Comparison of ENCODE assay signal across 11 cellular contexts in the genomic region with DNA sequence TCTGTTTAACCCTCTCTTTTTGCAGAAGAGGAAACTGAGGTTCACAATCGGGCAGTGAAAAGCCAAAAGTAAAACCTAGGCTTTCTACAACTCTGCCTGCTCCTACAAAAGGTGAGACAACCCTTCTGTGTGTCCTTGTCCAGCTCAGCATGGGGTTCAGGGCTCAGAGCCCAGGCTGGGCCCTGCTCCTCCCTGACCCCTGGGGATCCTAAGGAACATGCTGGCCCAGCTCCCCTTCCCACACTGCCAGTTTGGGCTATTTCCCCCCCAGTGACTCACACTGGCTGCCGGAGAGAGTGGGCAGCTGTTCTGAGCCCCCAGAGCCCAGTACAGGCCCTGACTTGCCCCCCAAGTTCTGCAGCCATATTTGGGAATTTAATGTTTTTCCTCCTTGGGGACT. TPM values are rescaled to one million over a fixed set of nuclear protein-coding genes. Genes with fewer than 3 reads are reported as not detected.
DNase-seq lines count a peak whose midpoint lies in the region; ATAC-seq and TF ChIP-seq lines count a peak whose summit lies in the region.
"Had no signal": no experiment of that assay in that cellular context is flagged by ENCODE, and none has a peak within 500 bp of the region (broad histone marks: within the 10 kb centered on the region; RNA-seq: fewer than 3 reads in every experiment).

No MANE protein-coding gene starts in this region.

- H3K79me2 ChIP-seq in Karpas-422 (ENCODE audit: low read length) = no peaks in the 10 kb centered on the region

- H2AK5ac ChIP-seq in mesenchymal stem cell (ENCODE audit: low read length, severe bottlenecking) = peak overlapping the region; percentile 56

- H2AFZ ChIP-seq in mesenchymal stem cell (ENCODE audit: low read depth, low read length) (no peak overlapping the region), Karpas-422 (ENCODE audit: low read length) (no peak overlapping the region)

- H3K36me3 ChIP-seq in mesenchymal stem cell (ENCODE audit: control insufficient read depth in 1 of 2, insufficient read depth in 2 of 2, low read depth in 1 of 2, low read length in 2 of 2) (peaks cover 7 to 28% of the 10 kb centered on the region in 2 experiments), testis (ENCODE audit: low read depth, missing control alignments) (no peaks in the 10 kb centered on the region), Karpas-422 (ENCODE audit: insufficient read depth, low read length) (no peaks in the 10 kb centered on the region)
- H3K36me3 ChIP-seq: pancreas had no signal

- H3K4me1 Mint-ChIP-seq in T-helper 2 cell treated with Interferon-gamma antibody and Interleukin-4, amounts not matched to agents 5 μg/mL and 100 μg/mL, for 36 hours (ENCODE audit: low read depth) = peaks cover 26% of the 10 kb centered on the region
- H3K4me1 Mint-ChIP-seq in central memory CD8-positive, alpha-beta T cell = peaks cover 42% of the 10 kb centered on the region

- H3K27ac ChIP-seq in mesenchymal stem cell (ENCODE audit: low read length, poor library complexity, severe bottlenecking) (no peak overlapping the region), testis (peak overlapping the region; percentile 96 to 98), Karpas-422 (ENCODE audit: low read length) (no peak overlapping the region)
- H3K27ac ChIP-seq: pancreas had no signal

- WGBS in mesenchymal stem cell = 68% methylated on average over 2 of the region's 2 CpGs
- 33 to 36% methylated on average over 2 of the region's 2 CpGs for WGBS in testis, 2 donors

- no peaks in the 10 kb centered on the region for H3K9me2 ChIP-seq in Karpas-422 (replicated peaks; ENCODE audit: insufficient read depth, low read length)

- no peak for TF ChIP-seq POLR2A in testis (IDR thresholded peaks at IDR 0.05)

- H3K79me1 ChIP-seq in mesenchymal stem cell (replicated peaks; ENCODE audit: low read length, poor library complexity, severe bottlenecking) = peaks cover 11% of the 10 kb centered on the region

- intact Hi-C loops in testis (cut with DNase I; ENCODE audit: low total_unique reads) = no loop called here

- H3K4me1 ChIP-seq in mesenchymal stem cell (ENCODE audit: control insufficient read depth, insufficient read depth, low read depth, low read length) (peaks cover 27% of the 10 kb centered on the region), testis (peaks cover 65% of the 10 kb centered on the region), Karpas-422 (ENCODE audit: low read length) (peaks cover 12% of the 10 kb centered on the region)

- H3K36me3 Mint-ChIP-seq in T-helper 2 cell treated with Interferon-gamma antibody and Interleukin-4, amounts not matched to agents 5 μg/mL and 100 μg/mL, for 36 hours (ENCODE audit: low read depth) = no peaks in the 10 kb centered on the region
- peaks cover 2% of the 10 kb centered on the region for H3K36me3 Mint-ChIP-seq in central memory CD8-positive, alpha-beta T cell (ENCODE audit: insufficient read depth)

- peak overlapping the region; percentile 99 for H4K91ac ChIP-seq in mesenchymal stem cell (ENCODE audit: low read length)

- peak overlapping the region in 1 of 2 experiments; percentile 98 for H3K23ac ChIP-seq in mesenchymal stem cell (ENCODE audit: low read length in 2 of 2)

- peak overlapping the region in 1 of 2 experiments; percentile 89 for H3K4me3 ChIP-seq in mesenchymal stem cell (ENCODE audit: insufficient read depth in 1 of 2, low read depth in 1 of 2, low read length in 2 of 2)
- no peak overlapping the region for H3K4me3 ChIP-seq in testis
- no peak overlapping the region for H3K4me3 ChIP-seq in Karpas-422 (ENCODE audit: low read length)
- H3K4me3 ChIP-seq: pancreas had no signal

- peak overlapping the region; percentile 95 for H3K9ac ChIP-seq in mesenchymal stem cell (ENCODE audit: low read length)
- H3K9ac ChIP-seq in Karpas-422 (ENCODE audit: low read length) = no peak overlapping the region

- H3K4me3 Mint-ChIP-seq in T-helper 2 cell treated with Interferon-gamma antibody and Interleukin-4, amounts not matched to agents 5 μg/mL and 100 μg/mL, for 36 hours = peak overlapping the region; percentile 40
- H3K4me3 Mint-ChIP-seq in central memory CD8-positive, alpha-beta T cell = peak overlapping the region; percentile 70

- H3K4me2 ChIP-seq in mesenchymal stem cell (ENCODE audit: low read length, poor library complexity, severe bottlenecking) (no peak overlapping the region), Karpas-422 (ENCODE audit: low read depth, low read length, poor library complexity, severe bottlenecking) (no peak overlapping the region)

- peak overlapping the region; percentile 92 to 100 for H2BK12ac ChIP-seq in mesenchymal stem cell (ENCODE audit: low read length in 2 of 2)

- H3K14ac ChIP-seq in mesenchymal stem cell (ENCODE audit: low read length in 2 of 2) = peak overlapping the region in 1 of 2 experiments; percentile 97

- no peak overlapping the region for H2BK5ac ChIP-seq in mesenchymal stem cell (ENCODE audit: low read depth, low read length, poor library complexity, severe bottlenecking)

- peak overlapping the region; percentile 76 for H2BK120ac ChIP-seq in mesenchymal stem cell (ENCODE audit: low read depth, low read length)

- ATAC-seq in central memory CD8-positive, alpha-beta T cell (replicated peaks; ENCODE audit: extremely low read depth, poor library complexity, severe bottlenecking) = no peak
- ATAC-seq: pancreas had no signal

- peak overlapping the region; percentile 97 for H2BK15ac ChIP-seq in mesenchymal stem cell (ENCODE audit: low read depth, poor library complexity, severe bottlenecking)

- H4K8ac ChIP-seq in mesenchymal stem cell (ENCODE audit: low read length) = peak overlapping the region; percentile 81

- H3K27ac Mint-ChIP-seq in T-helper 2 cell treated with Interferon-gamma antibody and Interleukin-4, amounts not matched to agents 5 μg/mL and 100 μg/mL, for 36 hours = no peak overlapping the region
- H3K27ac Mint-ChIP-seq in central memory CD8-positive, alpha-beta T cell (ENCODE audit: low read depth) = peak overlapping the region; percentile 56

- peak overlapping the region; percentile 97 for H3K18ac ChIP-seq in mesenchymal stem cell (ENCODE audit: low read depth in 1 of 2, low read length in 2 of 2)

- DNase-seq in T-helper 2 cell treated with Interferon-gamma antibody and Interleukin-4, amounts not matched to agents 5 μg/mL and 100 μg/mL, for 36 hours (ENCODE audit: low spot score) = no peak
- DNase-seq in T-helper 2 cell (no peak), mesenchymal stem cell (no peak), testis (peak; percentile 68), middle frontal gyrus (ENCODE audit: extremely low spot score, low spot score) (no peak), NCI-H2029 treated with DMSO at 0.1 percent for 48 hours (lab: John Stamatoyannopoulos, UW) (no peak), Karpas-422 (no peak)
- no peak for DNase-seq in central memory CD8-positive, alpha-beta T cell (ENCODE audit: low spot score in 2 of 2)
- DNase-seq: activated CD4-positive, alpha-beta T cell treated with anti-CD3 and anti-CD28 coated beads for 48 hours; NCI-H1105 had no signal

- no peaks in the 10 kb centered on the region for H3K9me3 ChIP-seq in mesenchymal stem cell (ENCODE audit: control insufficient read depth, low read length)
- H3K9me3 ChIP-seq in testis = no peaks in the 10 kb centered on the region
- H3K9me3 ChIP-seq in Karpas-422 (ENCODE audit: low read length) = no peaks in the 10 kb centered on the region
- H3K9me3 ChIP-seq: pancreas had no signal

- no peaks in the 10 kb centered on the region for H3K27me3 ChIP-seq in mesenchymal stem cell (ENCODE audit: control insufficient read depth in 1 of 2, insufficient read depth in 1 of 2, low read length in 2 of 2)
- no peaks in the 10 kb centered on the region for H3K27me3 ChIP-seq in testis
- no peaks in the 10 kb centered on the region for H3K27me3 ChIP-seq in Karpas-422 (ENCODE audit: low read length)
- H3K27me3 ChIP-seq: pancreas had no signal

- H3K4ac ChIP-seq in mesenchymal stem cell (ENCODE audit: low read depth in 1 of 2, low read length in 2 of 2) = peak overlapping the region; percentile 89 to 100

- H3K9me3 Mint-ChIP-seq in T-helper 2 cell treated with Interferon-gamma antibody and Interleukin-4, amounts not matched to agents 5 μg/mL and 100 μg/mL, for 36 hours = no peaks in the 10 kb centered on the region
- H3K9me3 Mint-ChIP-seq in central memory CD8-positive, alpha-beta T cell = no peaks in the 10 kb centered on the region

- H3K27me3 Mint-ChIP-seq in T-helper 2 cell treated with Interferon-gamma antibody and Interleukin-4, amounts not matched to agents 5 μg/mL and 100 μg/mL, for 36 hours (ENCODE audit: low read depth) = peaks cover 5% of the 10 kb centered on the region
- no peaks in the 10 kb centered on the region for H3K27me3 Mint-ChIP-seq in central memory CD8-positive, alpha-beta T cell

- no peaks in the 10 kb centered on the region for H4K20me1 ChIP-seq in Karpas-422 (ENCODE audit: insufficient read depth, low read depth, low read length)

- no peak for TF ChIP-seq CTCF in testis (IDR thresholded peaks at IDR 0.05)

RNA-seq across cellular contexts. Expression of gene FAM229A, which starts 8.9 kb away (rescaled TPM):
- 3.5 TPM for polyA plus RNA-seq in mesenchymal stem cell (2013, experiment 1 of 2)
- polyA plus RNA-seq in mesenchymal stem cell (2013, experiment 2 of 2) = 2.7 TPM
- 100 to 1,000 TPM; 103 to 194 TPM for total RNA-seq in testis
- polyA plus RNA-seq in testis (ENCODE audit: insufficient read depth, low read depth, low replicate concordance) = 71.5 TPM
- total RNA-seq in Karpas-422 (2014; rRNA removed; shearing (Covaris generic); ENCODE audit: low replicate concordance) = 3.1 and 4.5 TPM in 2 replicates

RNA-seq across cellular contexts. Expression of gene TSSK3, which starts 8.9 kb away (rescaled TPM):
- 0.86 TPM for polyA plus RNA-seq in mesenchymal stem cell (2013, experiment 1 of 2)
- 0.52 TPM for polyA plus RNA-seq in mesenchymal stem cell (2013, experiment 2 of 2)
- 10 to 100 TPM; 25.7 to 72.9 TPM for total RNA-seq in testis
- polyA plus RNA-seq in testis (ENCODE audit: insufficient read depth, low read depth, low replicate concordance) = 55.6 TPM
- 1.4 and 1.5 TPM in 2 replicates for total RNA-seq in Karpas-422 (2014; rRNA removed; shearing (Covaris generic); ENCODE audit: low replicate concordance)

RNA-seq across cellular contexts. Expression of gene MARCKSL1, which starts 17.4 kb away (rescaled TPM):
- polyA plus RNA-seq in mesenchymal stem cell (2013, experiment 1 of 2) = 391 TPM
- 395 TPM for polyA plus RNA-seq in mesenchymal stem cell (2013, experiment 2 of 2)
- total RNA-seq in testis = 100 to 1,000 TPM; 288 to 312 TPM
- 326 TPM for polyA plus RNA-seq in testis (ENCODE audit: insufficient read depth, low read depth, low replicate concordance)
- total RNA-seq in Karpas-422 (2014; rRNA removed; shearing (Covaris generic); ENCODE audit: low replicate concordance) = 262 and 391 TPM in 2 replicates

RNA-seq across cellular contexts. Expression of gene BSDC1, which starts 40.8 kb away (rescaled TPM):
- 35.1 TPM for polyA plus RNA-seq in mesenchymal stem cell (2013, experiment 1 of 2)
- polyA plus RNA-seq in mesenchymal stem cell (2013, experiment 2 of 2) = 33.7 TPM
- 100 to 1,000 TPM; 160 to 234 TPM for total RNA-seq in testis
- 130 TPM for polyA plus RNA-seq in testis (ENCODE audit: insufficient read depth, low read depth, low replicate concordance)
- total RNA-seq in Karpas-422 (2014; rRNA removed; shearing (Covaris generic); ENCODE audit: low replicate concordance) = 45.1 and 50.0 TPM in 2 replicates

Comparison
In these comparisons a context has a peak if more than half of its experiments do, and no peak if none do; other contexts are left out.
1. H3K27ac ChIP-seq: peak in testis (2 of 2); none in mesenchymal stem cell (single experiment) and Karpas-422 (single experiment).
2. RNA of gene FAM229A, which starts 8.9 kb away (total RNA-seq): 103 to 194 TPM in testis; 3.1 to 4.5 TPM in Karpas-422; every median in the first group is over 10 times any median in the second.
3. RNA of gene TSSK3, which starts 8.9 kb away (total RNA-seq): 25.7 to 72.9 TPM in testis; 1.4 to 1.5 TPM in Karpas-422; every median in the first group is over 10 times any median in the second.